Comparison of ENCODE assay signal across 25 cellular contexts in genomic region chr10:127391875-127392274, GRCh38.
"Had no signal": no experiment of that assay in that cellular context is flagged by ENCODE, and none has a peak within 500 bp of the region (broad histone marks: within the 10 kb centered on the region; RNA-seq: fewer than 3 reads in every experiment).

No MANE protein-coding gene starts in this region.

- H3K27me3 Mint-ChIP-seq: progenitor cell of endocrine pancreas had no signal

- H3K4me1 ChIP-seq: body of pancreas, esophagus muscularis mucosa, heart right ventricle, lower lobe of right lung had no signal

- ATAC-seq: activated naive CD4-positive, alpha-beta T cell treated with anti-CD3 and anti-CD28 coated beads, Interleukin-2, amount 50 U/mL, for 72 hours; activated T-cell treated with anti-CD3 and anti-CD28 coated beads, Interleukin-2, amount 50 U/mL, for 72 hours; body of pancreas; heart right ventricle; naive thymus-derived CD8-positive, alpha-beta T cell had no signal

- FAIRE-seq: TTC549 had no signal

- H3K4me3 ChIP-seq: body of pancreas, esophagus muscularis mucosa, heart right ventricle, lower lobe of right lung, smooth muscle cell, tibial nerve had no signal

- H3K9me3 Mint-ChIP-seq: activated naive CD4-positive, alpha-beta T cell treated with anti-CD3 and anti-CD28 coated beads, Interleukin-2, amount 50 U/mL, for 72 hours; naive thymus-derived CD8-positive, alpha-beta T cell; T-helper 1 cell treated with Interleukin-12 subunit alpha and Interleukin-12 subunit beta and Interleukin-4 antibody, amounts not matched to agents 30 μg/mL and 1 μg/mL, for 36 hours had no signal

- H3K27ac ChIP-seq: body of pancreas, heart right ventricle, lower lobe of right lung, VCaP had no signal

- H3K4me3 Mint-ChIP-seq: activated T-cell treated with anti-CD3 and anti-CD28 coated beads, Interleukin-2, amount 50 U/mL, for 72 hours; naive thymus-derived CD8-positive, alpha-beta T cell; T-helper 1 cell treated with Interleukin-12 subunit alpha and Interleukin-12 subunit beta and Interleukin-4 antibody, amounts not matched to agents 30 μg/mL and 1 μg/mL, for 36 hours had no signal

- DNase-seq: activated CD4-positive, alpha-beta T cell treated with anti-CD3 and anti-CD28 coated beads for 4 hours; activated CD4-positive, alpha-beta T cell treated with anti-CD3 and anti-CD28 coated beads, Interleukin-2, amount 50 U/mL, for 4 hours; activated naive CD4-positive, alpha-beta T cell; activated T-cell treated with anti-CD3 and anti-CD28 coated beads for 4 hours; activated T-cell treated with anti-CD3 and anti-CD28 coated beads, Interleukin-2, amount 50 U/mL, for 72 hours; cerebellar nuclear complex; foreskin melanocyte; heart right ventricle; lower lobe of right lung; mesenchymal stem cell; naive thymus-derived CD8-positive, alpha-beta T cell; stimulated activated CD4-positive, alpha-beta T cell treated with anti-CD3 and anti-CD28 coated beads, Interleukin-1b, Interleukin-23, amount 100 ng/mL, for 48 hours; stimulated activated CD4-positive, alpha-beta T cell treated with anti-CD3 and anti-CD28 coated beads, Interleukin-4, amount 100 ng/mL, for 4 hours; stimulated activated CD8-positive, alpha-beta memory T cell treated with anti-CD3 and anti-CD28 coated beads, Interleukin-4, amount 100 ng/mL, for 48 hours; stimulated activated naive CD4-positive, alpha-beta T cell treated with Interleukin-2 at 50 U/mL for 16 hours; T-helper 9 cell had no signal

- H3K36me3 Mint-ChIP-seq: activated naive CD4-positive, alpha-beta T cell treated with anti-CD3 and anti-CD28 coated beads, Interleukin-2, amount 50 U/mL, for 72 hours; naive thymus-derived CD8-positive, alpha-beta T cell had no signal

- H3K9me3 ChIP-seq: body of pancreas, esophagus muscularis mucosa, heart right ventricle, lower lobe of right lung, tibial nerve had no signal

- H3K27ac Mint-ChIP-seq: activated naive CD4-positive, alpha-beta T cell treated with anti-CD3 and anti-CD28 coated beads, Interleukin-2, amount 50 U/mL, for 72 hours; activated T-cell treated with anti-CD3 and anti-CD28 coated beads, Interleukin-2, amount 50 U/mL, for 72 hours; progenitor cell of endocrine pancreas; T-helper 1 cell treated with Interleukin-12 subunit alpha and Interleukin-12 subunit beta and Interleukin-4 antibody, amounts not matched to agents 30 μg/mL and 1 μg/mL, for 36 hours had no signal

- H3K27me3 ChIP-seq: body of pancreas, esophagus muscularis mucosa, heart right ventricle, tibial nerve had no signal
